ENCODE assay signal across 10 cellular contexts in genomic region chr21:25370311-25370744, GRCh38.
DNase-seq lines count a peak whose midpoint lies in the region; ATAC-seq and TF ChIP-seq lines count a peak whose summit lies in the region.
"Had no signal": no experiment of that assay in that cellular context is flagged by ENCODE, and none has a peak within 500 bp of the region (broad histone marks: within the 10 kb centered on the region; RNA-seq: fewer than 3 reads in every experiment).

No MANE protein-coding gene starts in this region.

- no peak for TF ChIP-seq EP300 in sigmoid colon (IDR thresholded peaks at IDR 0.05)

- peak overlapping the region; percentile 34 for H3K27ac ChIP-seq in foreskin keratinocyte
- H3K27ac ChIP-seq in thoracic aorta = no peak overlapping the region
- no peak overlapping the region for H3K27ac ChIP-seq in heart right ventricle
- H3K27ac ChIP-seq in sigmoid colon = peak overlapping the region in 1 of 4 donors; percentile 6

- H3K9me3 ChIP-seq in thoracic aorta (no peaks in the 10 kb centered on the region), heart right ventricle (no peaks in the 10 kb centered on the region), sigmoid colon (no peaks in the 10 kb centered on the region)

- no peak overlapping the region for H3K27ac Mint-ChIP-seq in activated naive CD4-positive, alpha-beta T cell treated with anti-CD3 and anti-CD28 coated beads, Interleukin-2, amount 50 U/mL, for 72 hours
- H3K27ac Mint-ChIP-seq: T-helper 1 cell treated with Interleukin-12 subunit alpha and Interleukin-12 subunit beta and Interleukin-4 antibody, amounts not matched to agents 30 μg/mL and 1 μg/mL, for 36 hours had no signal

- H3K4me1 ChIP-seq in foreskin keratinocyte = peaks cover 10% of the 10 kb centered on the region
- no peaks in the 10 kb centered on the region for H3K4me1 ChIP-seq in thoracic aorta (ENCODE audit: control insufficient read depth in 1 of 2, low read depth in 2 of 2)
- no peaks in the 10 kb centered on the region for H3K4me1 ChIP-seq in heart right ventricle
- peaks cover 0 to 11% (median 2%) of the 10 kb centered on the region in 4 donors for H3K4me1 ChIP-seq in sigmoid colon

- no peak for DNase-seq in activated naive CD4-positive, alpha-beta T cell treated with anti-CD3 and anti-CD28 coated beads, Interleukin-2, amount 50 U/mL, for 72 hours (ENCODE audit: low spot score in 2 of 2)
- DNase-seq in activated naive CD4-positive, alpha-beta T cell (lab: John Stamatoyannopoulos, UW) = no peak
- DNase-seq in SW 1271 (lab: John Stamatoyannopoulos, UW) (peak; percentile 77 to 80), foreskin keratinocyte (peak; percentile 92 to 96), thoracic aorta (ENCODE audit: low spot score) (no peak), heart right ventricle (no peak), NCI-H82 (lab: John Stamatoyannopoulos, UW) (no peak), sigmoid colon (no peak)
- DNase-seq: NCI-H2029 treated with DMSO at 0.1 percent for 48 hours had no signal

- no peaks in the 10 kb centered on the region for H3K36me3 Mint-ChIP-seq in activated naive CD4-positive, alpha-beta T cell treated with anti-CD3 and anti-CD28 coated beads, Interleukin-2, amount 50 U/mL, for 72 hours

- H3K27me3 ChIP-seq in foreskin keratinocyte = no peaks in the 10 kb centered on the region
- H3K27me3 ChIP-seq in thoracic aorta (replicated peaks; ENCODE audit: insufficient read depth) = no peaks in the 10 kb centered on the region
- H3K27me3 ChIP-seq in heart right ventricle = peaks cover 0 to 6% (median 0%) of the 10 kb centered on the region in 7 donors
- no peaks in the 10 kb centered on the region for H3K27me3 ChIP-seq in sigmoid colon

- H3K36me3 ChIP-seq in thoracic aorta (no peaks in the 10 kb centered on the region), heart right ventricle (no peaks in the 10 kb centered on the region), sigmoid colon (no peaks in the 10 kb centered on the region)

- intact Hi-C loops in heart right ventricle (cut with DNase I) = no loop called here
- intact Hi-C loops in sigmoid colon (cut with DNase I) = no loop called here

- 78 to 83% methylated on average over 6 of the region's 6 CpGs for WGBS in heart right ventricle, 2 donors
- 77 to 88% methylated on average over 6 of the region's 6 CpGs for WGBS in sigmoid colon, 2 donors

- TF ChIP-seq CTCF in foreskin keratinocyte (conservative IDR thresholded peaks at IDR 0.05) (no peak), thoracic aorta (IDR thresholded peaks at IDR 0.05) (no peak), heart right ventricle (IDR thresholded peaks at IDR 0.05) (no peak), sigmoid colon (IDR thresholded peaks at IDR 0.05) (no peak)

- no peak for TF ChIP-seq POLR2A in sigmoid colon (IDR thresholded peaks at IDR 0.05)

- no peaks in the 10 kb centered on the region for H3K9me3 Mint-ChIP-seq in activated naive CD4-positive, alpha-beta T cell treated with anti-CD3 and anti-CD28 coated beads, Interleukin-2, amount 50 U/mL, for 72 hours
- H3K9me3 Mint-ChIP-seq: T-helper 1 cell treated with Interleukin-12 subunit alpha and Interleukin-12 subunit beta and Interleukin-4 antibody, amounts not matched to agents 30 μg/mL and 1 μg/mL, for 36 hours had no signal

- peak; percentile 95 to 98 for ATAC-seq in activated naive CD4-positive, alpha-beta T cell treated with anti-CD3 and anti-CD28 coated beads, Interleukin-2, amount 50 U/mL, for 72 hours
- ATAC-seq in foreskin keratinocyte (peak; percentile 100), thoracic aorta (ENCODE audit: insufficient number of reproducible peaks, low FRiP score, low read depth) (peak; percentile 70), heart right ventricle (no peak)

- H3K4me3 ChIP-seq in thoracic aorta (no peak overlapping the region), heart right ventricle (no peak overlapping the region), sigmoid colon (no peak overlapping the region)

Comparison
In these comparisons a context has a peak if more than half of its experiments do, and no peak if none do; other contexts are left out.
1. ATAC-seq: peak in activated naive CD4-positive, alpha-beta T cell treated with anti-CD3 and anti-CD28 coated beads, Interleukin-2, amount 50 U/mL, for 72 hours (2 of 2), foreskin keratinocyte (single experiment) and thoracic aorta (single experiment); none in heart right ventricle (0 of 8).
2. DNase-seq: peak in SW 1271 (2 of 2) and foreskin keratinocyte (2 of 2); none in activated naive CD4-positive, alpha-beta T cell treated with anti-CD3 and anti-CD28 coated beads, Interleukin-2, amount 50 U/mL, for 72 hours (0 of 2), activated naive CD4-positive, alpha-beta T cell (0 of 4), thoracic aorta (single experiment), heart right ventricle (0 of 2), NCI-H82 (single experiment) and sigmoid colon (single experiment).